ENCODE assay signal across 21 cellular contexts in genomic region chr7:38211940-38212339, GRCh38. TPM values are rescaled to one million over a fixed set of nuclear protein-coding genes. Genes with fewer than 3 reads are reported as not detected.
DNase-seq lines count a peak whose midpoint lies in the region; ATAC-seq, FAIRE-seq and TF ChIP-seq lines count a peak whose summit lies in the region.
"Had no signal": no experiment of that assay in that cellular context is flagged by ENCODE, and none has a peak within 500 bp of the region (broad histone marks: within the 10 kb centered on the region; RNA-seq: fewer than 3 reads in every experiment).

No MANE protein-coding gene starts in this region.

- FAIRE-seq in kidney (lab: Jason Lieb, UNC), result no peak
- FAIRE-seq: endometrium had no signal

- BruUV-seq in IMR-90 (replicated peaks; lab: Mats Ljungman, UMichigan), result no TSS peak

- H3K56ac ChIP-seq in IMR-90 (ENCODE audit: extremely low read depth, insufficient read depth, low read length), result no peak overlapping the region

- H3K27me3 ChIP-seq in IMR-90 (ENCODE audit: control insufficient read depth, insufficient read depth, low read length), result no peaks in the 10 kb centered on the region
- H3K27me3 ChIP-seq: right lobe of liver had no signal

- no peak overlapping the region for H4K5ac ChIP-seq in IMR-90 (ENCODE audit: low read depth, low read length)

- no peak overlapping the region for H3K4ac ChIP-seq in IMR-90 (ENCODE audit: low read depth, low read length)

- TF ChIP-seq CTCF in IMR-90 (conservative IDR thresholded peaks at IDR 0.05; ENCODE audit: low read depth, low read length), result no peak
- TF ChIP-seq CTCF in endothelial cell (IDR thresholded peaks at IDR 0.05; ENCODE audit: unreplicated experiment), result no peak
- TF ChIP-seq CTCF in nephron (IDR thresholded peaks at IDR 0.05; ENCODE audit: unreplicated experiment in 3 of 3), result no peak
- no peak for TF ChIP-seq CTCF in kidney (IDR thresholded peaks at IDR 0.05; ENCODE audit: borderline replicate concordance, extremely low read depth, insufficient read depth)

- DNase-seq in AG20443 (ENCODE audit: low spot score) (peak; percentile 19), IMR-90 (no peak), endothelial cell (ENCODE audit: low spot score) (no peak), NCI-H345 (lab: John Stamatoyannopoulos, UW) (no peak), kidney (no peak), NCI-H526 (lab: John Stamatoyannopoulos, UW) (no peak), left lobe of liver (ENCODE audit: low spot score) (no peak)
- DNase-seq: activated CD4-positive, alpha-beta T cell treated with anti-CD3 and anti-CD28 coated beads for 36 hours; activated CD8-positive, alpha-beta memory T cell treated with anti-CD3 and anti-CD28 coated beads, Interleukin-2, amount 50 U/mL, for 4 hours; activated naive CD4-positive, alpha-beta T cell treated with anti-CD3 and anti-CD28 coated beads, Interleukin-2, amount 10 ng/mL, durations not matched to agents 7 days and 5 days; AML-193; DMS153; H7; islet precursor cell; NCI-H187 treated with DMSO at 0.1 percent for 48 hours; right lobe of liver; stimulated activated CD4-positive, alpha-beta T cell treated with anti-CD3 and anti-CD28 coated beads, Interleukin-2, amount 100 ng/mL, for 48 hours had no signal

- dilution Hi-C loops in IMR-90 (cut with HindIII; ENCODE audit: low sequenced_read_pairs, unreplicated experiment), result no loop called here

- no peaks in the 10 kb centered on the region; the same call in 1 of the 2 replicates for H4K20me1 ChIP-seq in IMR-90 (ENCODE audit: insufficient read depth, low read length)

- H3K27me3 Mint-ChIP-seq in endothelial cell (ENCODE audit: unreplicated experiment) (no peaks in the 10 kb centered on the region), nephron (ENCODE audit: low read depth) (no peaks in the 10 kb centered on the region)
- H3K27me3 Mint-ChIP-seq: activated CD4-positive, alpha-beta T cell treated with anti-CD3 and anti-CD28 coated beads for 36 hours; activated naive CD4-positive, alpha-beta T cell treated with anti-CD3 and anti-CD28 coated beads, Interleukin-2, amount 10 ng/mL, durations not matched to agents 7 days and 5 days; type B pancreatic cell had no signal

- H3K36me3 Mint-ChIP-seq in endothelial cell (ENCODE audit: low read depth, unreplicated experiment) (peaks cover 5% of the 10 kb centered on the region), nephron (ENCODE audit: low read depth) (peaks cover 44% of the 10 kb centered on the region)

- no peak for TF ChIP-seq POLR2A in IMR-90 (IDR thresholded peaks at IDR 0.05; ENCODE audit: low read depth, low read length)

- H3K9me1 ChIP-seq in IMR-90 (ENCODE audit: insufficient read depth, low read length), result peaks cover 6% of the 10 kb centered on the region

- H3K9ac ChIP-seq in IMR-90 (ENCODE audit: low read depth, low read length), result no peak overlapping the region
- no peak overlapping the region for H3K9ac ChIP-seq in kidney (ENCODE audit: low read length in 2 of 2)

- H3K23ac ChIP-seq in IMR-90 (ENCODE audit: low read depth, low read length), result no peak overlapping the region

- no peak overlapping the region for H3K18ac ChIP-seq in IMR-90 (ENCODE audit: low read depth, low read length)

- H3K27ac Mint-ChIP-seq in endothelial cell (ENCODE audit: unreplicated experiment), result peak overlapping the region; percentile 82
- peak overlapping the region in 2 of 3 experiments; percentile 13 to 27 for H3K27ac Mint-ChIP-seq in nephron
- H3K27ac Mint-ChIP-seq: activated CD4-positive, alpha-beta T cell treated with anti-CD3 and anti-CD28 coated beads for 36 hours; activated naive CD4-positive, alpha-beta T cell treated with anti-CD3 and anti-CD28 coated beads, Interleukin-2, amount 10 ng/mL, durations not matched to agents 7 days and 5 days; T-helper 1 cell treated with Interleukin-12 subunit alpha and Interleukin-12 subunit beta and Interleukin-4 antibody, amounts not matched to agents 30 μg/mL and 1 μg/mL, for 36 hours; type B pancreatic cell had no signal

- POLR2A ChIA-PET in IMR-90 (lab: Charles Lee; ENCODE audit: unreplicated experiment), result no interaction called here

- CTCF ChIA-PET in IMR-90 (lab: Yijun Ruan, JAX), result no interaction called here

- no peak overlapping the region for H2BK120ac ChIP-seq in IMR-90 (ENCODE audit: low read depth, low read length)

- H3K4me1 Mint-ChIP-seq in endothelial cell (ENCODE audit: unreplicated experiment), result peaks cover 16% of the 10 kb centered on the region
- H3K4me1 Mint-ChIP-seq in nephron, result peaks cover 23% of the 10 kb centered on the region

- peaks cover 10 to 16% of the 10 kb centered on the region in 2 experiments; a peak in 3 of 4 replicates for H3K79me1 ChIP-seq in IMR-90 (ENCODE audit: low read depth in 1 of 2, low read length in 2 of 2)

- no peak overlapping the region for H2BK20ac ChIP-seq in IMR-90 (ENCODE audit: low read depth, low read length)

- no peak for TF ChIP-seq RAD21 in IMR-90 (IDR thresholded peaks at IDR 0.05; ENCODE audit: low read length)

- peak overlapping the region; percentile 3 for H2BK5ac ChIP-seq in IMR-90 (ENCODE audit: low read depth, low read length, poor library complexity, severe bottlenecking)

- intact Hi-C loops in IMR-90 (cut with micrococcal nuclease) (no loop called here), kidney (cut with DNase I) (no loop called here)

- ATAC-seq in IMR-90 (ENCODE audit: low read depth) (no peak), left lobe of liver (no peak)
- ATAC-seq: activated CD4-positive, alpha-beta T cell treated with anti-CD3 and anti-CD28 coated beads for 36 hours; right lobe of liver had no signal

- H3K9me3 ChIP-seq in IMR-90 (ENCODE audit: control insufficient read depth, insufficient read depth, low read length) (no peaks in the 10 kb centered on the region), kidney (ENCODE audit: control insufficient read depth in 1 of 2, low read length in 2 of 2) (no peaks in the 10 kb centered on the region)
- H3K9me3 ChIP-seq: right lobe of liver had no signal

- no CpG with 5 or more reads among the region's 3 CpGs for WGBS in IMR-90 (ENCODE audit: extremely low coverage in 2 of 2, insufficient read length in 1 of 2), 2 experiments

- H3K4me1 ChIP-seq in IMR-90 (ENCODE audit: control insufficient read depth, insufficient read depth, low read length), result peaks cover 3% of the 10 kb centered on the region; the same call in 1 of the 2 replicates
- peaks cover 11 to 18% of the 10 kb centered on the region in 2 donors for H3K4me1 ChIP-seq in kidney (ENCODE audit: control insufficient read depth in 1 of 2, insufficient read depth in 1 of 2, low read depth in 1 of 2, low read length in 2 of 2)

- H3K14ac ChIP-seq in IMR-90 (replicated peaks; ENCODE audit: low read depth, low read length), result no peak overlapping the region

- H2AK9ac ChIP-seq in IMR-90 (replicated peaks; ENCODE audit: low read depth, low read length, poor library complexity), result no peak overlapping the region

- H3K4me2 ChIP-seq in IMR-90 (ENCODE audit: low read depth, low read length), result no peak overlapping the region

- H3K4me3 ChIP-seq in IMR-90 (ENCODE audit: insufficient read depth, low read depth, low read length) (no peak overlapping the region), kidney (ENCODE audit: low read length in 2 of 2) (no peak overlapping the region)
- H3K4me3 ChIP-seq: right lobe of liver had no signal

- H3K4me3 Mint-ChIP-seq in endothelial cell (ENCODE audit: unreplicated experiment), result no peak overlapping the region
- H3K4me3 Mint-ChIP-seq in nephron, result no peak overlapping the region
- H3K4me3 Mint-ChIP-seq: activated CD4-positive, alpha-beta T cell treated with anti-CD3 and anti-CD28 coated beads for 36 hours; activated naive CD4-positive, alpha-beta T cell treated with anti-CD3 and anti-CD28 coated beads, Interleukin-2, amount 10 ng/mL, durations not matched to agents 7 days and 5 days; T-helper 1 cell treated with Interleukin-12 subunit alpha and Interleukin-12 subunit beta and Interleukin-4 antibody, amounts not matched to agents 30 μg/mL and 1 μg/mL, for 36 hours; type B pancreatic cell had no signal

- H4K91ac ChIP-seq in IMR-90 (ENCODE audit: insufficient read depth, low read depth, low read length), result no peak overlapping the region

- in situ Hi-C loops in IMR-90 (cut with MboI; ENCODE audit: low sequenced_read_pairs), result no loop called here

- H3K36me3 ChIP-seq in IMR-90 (ENCODE audit: control insufficient read depth, insufficient read depth, low read length), result peaks cover 11% of the 10 kb centered on the region
- peaks cover 0 to 5% of the 10 kb centered on the region in 2 donors for H3K36me3 ChIP-seq in kidney (ENCODE audit: control insufficient read depth in 1 of 2, insufficient read depth in 2 of 2, low read length in 2 of 2)
- H3K36me3 ChIP-seq: right lobe of liver had no signal

- H2AFZ ChIP-seq in IMR-90 (replicated peaks; ENCODE audit: low read length, poor library complexity), result no peak overlapping the region

- H3K9me3 Mint-ChIP-seq in endothelial cell (ENCODE audit: unreplicated experiment), result no peaks in the 10 kb centered on the region
- H3K9me3 Mint-ChIP-seq in nephron, result no peaks in the 10 kb centered on the region
- H3K9me3 Mint-ChIP-seq: activated naive CD4-positive, alpha-beta T cell treated with anti-CD3 and anti-CD28 coated beads, Interleukin-2, amount 10 ng/mL, durations not matched to agents 7 days and 5 days; T-helper 1 cell treated with Interleukin-12 subunit alpha and Interleukin-12 subunit beta and Interleukin-4 antibody, amounts not matched to agents 30 μg/mL and 1 μg/mL, for 36 hours; type B pancreatic cell had no signal

- H2AK5ac ChIP-seq in IMR-90 (ENCODE audit: low read depth, low read length), result no peak overlapping the region

- no peak overlapping the region for H3K27ac ChIP-seq in IMR-90 (ENCODE audit: insufficient read depth, low read length)
- no peak overlapping the region for H3K27ac ChIP-seq in kidney (ENCODE audit: low read depth in 2 of 2, low read length in 2 of 2)
- H3K27ac ChIP-seq: right lobe of liver had no signal

- H4K8ac ChIP-seq in IMR-90 (ENCODE audit: low read depth in 2 of 2, low read length in 2 of 2), result no peak overlapping the region

- no peak overlapping the region for H2BK15ac ChIP-seq in IMR-90 (ENCODE audit: low read depth, low read length)

TF ChIP-seq in IMR-90, 13 proteins besides CTCF, POLR2A, EP300 and RAD21 (continues in another document):
- TF ChIP-seq USF2 (IDR thresholded peaks at IDR 0.05; ENCODE audit: low read depth, low read length) (no peak), RCOR1 (IDR thresholded peaks at IDR 0.05; ENCODE audit: insufficient replicate concordance, low read length) (no peak)

RNA-seq across cellular contexts. Expression of gene STARD3NL, which starts 33.9 kb away (rescaled TPM):
- total RNA-seq in IMR-90 (2012; rRNA removed) (69.7 and 102 TPM in 2 replicates), endothelial cell (ENCODE audit: unreplicated experiment) (92.6 TPM), kidney (41.0 TPM), left lobe of liver (6.5 TPM)
- polyA plus RNA-seq in IMR-90 (2012; rRNA removed) (46.5 and 51.6 TPM in 2 replicates), kidney (ENCODE audit: insufficient read depth, low read depth, low replicate concordance) (47.9 TPM)
- polyA plus RNA-seq in IMR-90 (2012; cell fraction: cytosol; rRNA removed), result 11.7 and 13.9 TPM in 2 replicates
- polyA plus RNA-seq in IMR-90 (2012; cell fraction: nucleus; rRNA removed; ENCODE audit: low replicate concordance), result 3.1 and 19.2 TPM in 2 replicates
